Comparison of ENCODE assay signal across 20 cellular contexts in genomic region chr4:83962492-83962891, GRCh38.
DNase-seq lines count a peak whose midpoint lies in the region; ATAC-seq, FAIRE-seq and TF ChIP-seq lines count a peak whose summit lies in the region.
"Had no signal": no experiment of that assay in that cellular context is flagged by ENCODE, and none has a peak within 500 bp of the region (broad histone marks: within the 10 kb centered on the region; RNA-seq: fewer than 3 reads in every experiment).

No MANE protein-coding gene starts in this region.

- no peak for TF ChIP-seq POLR2A in A549 (IDR thresholded peaks at IDR 0.05; ENCODE audit: low read length)
- TF ChIP-seq POLR2A in IMR-90 (IDR thresholded peaks at IDR 0.05; ENCODE audit: low read depth, low read length): no peak

- DNase-seq in DMS53 (lab: John Stamatoyannopoulos, UW) (peak; percentile 9), DMS53 treated with DMSO at 0.1 percent for 48 hours (lab: John Stamatoyannopoulos, UW; ENCODE audit: unreplicated experiment) (no peak), A549 (ENCODE audit: low read depth in 1 of 2, low spot score in 1 of 2) (no peak), IMR-90 (no peak), bronchial epithelial cell (ENCODE audit: low read depth) (no peak), T1000 (lab: John Stamatoyannopoulos, UW) (no peak), HFFc6 (no peak), NCI-H748 treated with DMSO at 0.1 percent for 48 hours (lab: John Stamatoyannopoulos, UW) (no peak)
- DNase-seq: 8988T; Calu3; CD8-positive, alpha-beta T cell; DMS153; DND-41; EL had no signal

- no peak overlapping the region for H3K27ac Mint-ChIP-seq in HFFc6
- H3K27ac Mint-ChIP-seq: B cell; CD8-positive, alpha-beta T cell had no signal

- H3K9me3 ChIP-seq in A549: 0 out of 3 replicates have a peak, but pooled peaks cover 6% of the 10 kb centered on the region
- H3K9me3 ChIP-seq in IMR-90 (ENCODE audit: control insufficient read depth, insufficient read depth, low read length): peaks cover 2% of the 10 kb centered on the region; the same call in 1 of the 2 replicates

- H2AFZ ChIP-seq in IMR-90 (replicated peaks; ENCODE audit: low read length, poor library complexity): no peak overlapping the region

- no peaks in the 10 kb centered on the region for H4K20me1 ChIP-seq in IMR-90 (ENCODE audit: insufficient read depth, low read length)
- H4K20me1 ChIP-seq: BLaER1 treated with 17β-estradiol and CSF1 and Interleukin-3, amounts not matched to agents 10 nM and 100 nM had no signal

- no peak overlapping the region for H2BK120ac ChIP-seq in IMR-90 (ENCODE audit: low read depth, low read length)

- no peak overlapping the region for H4K91ac ChIP-seq in IMR-90 (ENCODE audit: insufficient read depth, low read depth, low read length)

- ATAC-seq in A549 (no peak), IMR-90 (ENCODE audit: low read depth) (no peak)
- ATAC-seq: CD8-positive, alpha-beta T cell; GM12878 had no signal

- no peaks in the 10 kb centered on the region for H3K36me3 Mint-ChIP-seq in HFFc6 (ENCODE audit: low read depth)
- H3K36me3 Mint-ChIP-seq: CD8-positive, alpha-beta T cell had no signal

- H3K56ac ChIP-seq in IMR-90 (ENCODE audit: extremely low read depth, insufficient read depth, low read length): no peak overlapping the region

- no peak for FAIRE-seq in A549 (lab: Jason Lieb, UNC)
- FAIRE-seq in bronchial epithelial cell (lab: Jason Lieb, UNC): peak; percentile 77
- FAIRE-seq: GM12878 had no signal

- H3K4ac ChIP-seq in IMR-90 (ENCODE audit: low read depth, low read length): no peak overlapping the region

- no peak overlapping the region for H2AK5ac ChIP-seq in IMR-90 (ENCODE audit: low read depth, low read length)

- no peak overlapping the region for H3K4me3 Mint-ChIP-seq in HFFc6
- H3K4me3 Mint-ChIP-seq: B cell; CD8-positive, alpha-beta T cell had no signal

- H3K18ac ChIP-seq in IMR-90 (ENCODE audit: low read depth, low read length): no peak overlapping the region

- no peaks in the 10 kb centered on the region for H3K27me3 Mint-ChIP-seq in HFFc6 (ENCODE audit: insufficient read depth)
- H3K27me3 Mint-ChIP-seq: B cell had no signal

- 0 out of 2 replicates have a peak, but pooled peaks cover 2% of the 10 kb centered on the region for H3K27me3 ChIP-seq in IMR-90 (ENCODE audit: control insufficient read depth, insufficient read depth, low read length)
- H3K27me3 ChIP-seq in bronchial epithelial cell (ENCODE audit: control insufficient read depth, insufficient read depth, low read length): no peaks in the 10 kb centered on the region
- H3K27me3 ChIP-seq: BLaER1 treated with 17β-estradiol and CSF1 and Interleukin-3, amounts not matched to agents 10 nM and 100 nM had no signal

- WGBS in A549 (ENCODE audit: missing lambda C conversion rate): 73% methylated on average over 4 of the region's 4 CpGs
- WGBS in IMR-90 (ENCODE audit: extremely low coverage in 2 of 2, insufficient read length in 1 of 2), 2 experiments: 90% methylated on average over 2 of the region's 4 CpGs; no CpG with 5 or more reads in 1 of the 2 experiments

- H2BK15ac ChIP-seq in IMR-90 (ENCODE audit: low read depth, low read length): no peak overlapping the region

- CTCF ChIA-PET in A549 (lab: Yijun Ruan, JAX) (interaction anchor here (0.7 to 4.8 kb wide), 7 partner anchors 10 to 203 kb away, joined by 3 to 33 read pairs (median 4); no protein-coding TSS in a partner anchor), IMR-90 (lab: Yijun Ruan, JAX) (interaction anchor here (0.9 to 2.1 kb wide), 3 partner anchors 9 to 319 kb away, joined by 3 to 15 read pairs (median 9); no protein-coding TSS in a partner anchor)

- TF ChIP-seq CTCF in A549 (IDR thresholded peaks at IDR 0.05) (no peak), IMR-90 (conservative IDR thresholded peaks at IDR 0.05; ENCODE audit: low read depth, low read length) (no peak), bronchial epithelial cell (IDR thresholded peaks at IDR 0.05; ENCODE audit: insufficient read depth, low read length, severe bottlenecking) (no peak), HFFc6 (IDR thresholded peaks at IDR 0.05) (no peak)

- H3K9me3 Mint-ChIP-seq in HFFc6: no peaks in the 10 kb centered on the region; the same call in 1 of the 2 replicates

- H3K4me3 ChIP-seq in A549: no peak overlapping the region
- no peak overlapping the region for H3K4me3 ChIP-seq in IMR-90 (ENCODE audit: insufficient read depth, low read depth, low read length)
- no peak overlapping the region for H3K4me3 ChIP-seq in bronchial epithelial cell (ENCODE audit: low read depth, low read length)
- H3K4me3 ChIP-seq: BLaER1 treated with 17β-estradiol and CSF1 and Interleukin-3, amounts not matched to agents 10 nM and 100 nM; GM12878; HAP-1 had no signal

- no peaks in the 10 kb centered on the region for H3K4me1 ChIP-seq in A549
- no peaks in the 10 kb centered on the region for H3K4me1 ChIP-seq in IMR-90 (ENCODE audit: control insufficient read depth, insufficient read depth, low read length)
- H3K4me1 ChIP-seq: BLaER1 treated with 17β-estradiol and CSF1 and Interleukin-3, amounts not matched to agents 10 nM and 100 nM had no signal

- H3K14ac ChIP-seq in IMR-90 (replicated peaks; ENCODE audit: low read depth, low read length): no peak overlapping the region

- no peak overlapping the region for H3K4me2 ChIP-seq in A549
- no peak overlapping the region for H3K4me2 ChIP-seq in IMR-90 (ENCODE audit: low read depth, low read length)
- H3K4me2 ChIP-seq: BLaER1 treated with 17β-estradiol and CSF1 and Interleukin-3, amounts not matched to agents 10 nM and 100 nM; KMS-11 had no signal

- no peaks in the 10 kb centered on the region for H3K9me1 ChIP-seq in IMR-90 (ENCODE audit: insufficient read depth, low read length)

- H3K79me1 ChIP-seq in IMR-90 (ENCODE audit: low read depth in 1 of 2, low read length in 2 of 2): no peaks in the 10 kb centered on the region

- no peaks in the 10 kb centered on the region; the same call in 1 of the 2 replicates for H3K4me1 Mint-ChIP-seq in HFFc6 (ENCODE audit: low read depth)
- H3K4me1 Mint-ChIP-seq: B cell had no signal

- TF ChIP-seq RAD21 in A549 (conservative IDR thresholded peaks at IDR 0.05 in 1 of 2, IDR thresholded peaks at IDR 0.05 in 1 of 2): no peak
- TF ChIP-seq RAD21 in IMR-90 (IDR thresholded peaks at IDR 0.05; ENCODE audit: low read length): no peak

- no peak overlapping the region for H2BK5ac ChIP-seq in IMR-90 (ENCODE audit: low read depth, low read length, poor library complexity, severe bottlenecking)

- no TSS peak for BruUV-seq in IMR-90 (replicated peaks; lab: Mats Ljungman, UMichigan)

- dilution Hi-C loops in IMR-90 (cut with HindIII; ENCODE audit: low sequenced_read_pairs, unreplicated experiment): no loop called here

- no peak for TF ChIP-seq EP300 in A549 (IDR thresholded peaks at IDR 0.05)

- no peak overlapping the region for H2BK20ac ChIP-seq in IMR-90 (ENCODE audit: low read depth, low read length)

- H3K27ac ChIP-seq in A549: peak overlapping the region in 1 of 2 experiments; percentile 33; a peak in 1 of 6 replicates
- no peak overlapping the region for H3K27ac ChIP-seq in IMR-90 (ENCODE audit: insufficient read depth, low read length)
- H3K27ac ChIP-seq: BLaER1 treated with 17β-estradiol and CSF1 and Interleukin-3, amounts not matched to agents 10 nM and 100 nM; HL-60; KMS-11 had no signal

- H4K8ac ChIP-seq in IMR-90 (ENCODE audit: low read depth in 2 of 2, low read length in 2 of 2): no peak overlapping the region

- no peak overlapping the region for H3K9ac ChIP-seq in IMR-90 (ENCODE audit: low read depth, low read length)
- H3K9ac ChIP-seq: BLaER1 treated with 17β-estradiol and CSF1 and Interleukin-3, amounts not matched to agents 10 nM and 100 nM; KMS-11 had no signal

- intact Hi-C loops in IMR-90 (cut with micrococcal nuclease): loop anchor here (1.0 kb wide), 1 partner anchor 318 kb away; no protein-coding TSS in a partner anchor

- H4K5ac ChIP-seq in IMR-90 (ENCODE audit: low read depth, low read length): no peak overlapping the region

- H3K23ac ChIP-seq in IMR-90 (ENCODE audit: low read depth, low read length): no peak overlapping the region

- POLR2A ChIA-PET in A549 (lab: Yijun Ruan, JAX) (no interaction called here), IMR-90 (lab: Charles Lee; ENCODE audit: unreplicated experiment) (no interaction called here)

- H3K36me3 ChIP-seq in IMR-90 (ENCODE audit: control insufficient read depth, insufficient read depth, low read length): no peaks in the 10 kb centered on the region
- H3K36me3 ChIP-seq in bronchial epithelial cell (ENCODE audit: control insufficient read depth, insufficient read depth, low read length): no peaks in the 10 kb centered on the region
- H3K36me3 ChIP-seq: BLaER1 treated with 17β-estradiol and CSF1 and Interleukin-3, amounts not matched to agents 10 nM and 100 nM; HAP-1 had no signal

- in situ Hi-C loops in IMR-90 (cut with MboI; ENCODE audit: low sequenced_read_pairs): loop anchor here (5.0 kb wide), 1 partner anchor 190 kb away; no protein-coding TSS in a partner anchor

- no peak overlapping the region for H2AK9ac ChIP-seq in IMR-90 (replicated peaks; ENCODE audit: low read depth, low read length, poor library complexity)

TF ChIP-seq in A549, 52 proteins besides CTCF, POLR2A, EP300 and RAD21:
- TF ChIP-seq KDM1A (IDR thresholded peaks at IDR 0.05; ENCODE audit: low read depth) (no peak), MAFK (IDR thresholded peaks at IDR 0.05; ENCODE audit: partially characterized antibody) (peak; percentile 80), NFE2L2 (conservative IDR thresholded peaks at IDR 0.05; ENCODE audit: low read length) (peak; percentile 74)

TF ChIP-seq in IMR-90, 13 proteins besides CTCF, POLR2A, EP300 and RAD21 (continues in another document):
- no peak for TF ChIP-seq SMC3 (IDR thresholded peaks at IDR 0.05; ENCODE audit: low read depth, low read length)
- TF ChIP-seq CHD1 (IDR thresholded peaks at IDR 0.05; ENCODE audit: low read depth, low read length): no peak
- TF ChIP-seq, protein P1, sequence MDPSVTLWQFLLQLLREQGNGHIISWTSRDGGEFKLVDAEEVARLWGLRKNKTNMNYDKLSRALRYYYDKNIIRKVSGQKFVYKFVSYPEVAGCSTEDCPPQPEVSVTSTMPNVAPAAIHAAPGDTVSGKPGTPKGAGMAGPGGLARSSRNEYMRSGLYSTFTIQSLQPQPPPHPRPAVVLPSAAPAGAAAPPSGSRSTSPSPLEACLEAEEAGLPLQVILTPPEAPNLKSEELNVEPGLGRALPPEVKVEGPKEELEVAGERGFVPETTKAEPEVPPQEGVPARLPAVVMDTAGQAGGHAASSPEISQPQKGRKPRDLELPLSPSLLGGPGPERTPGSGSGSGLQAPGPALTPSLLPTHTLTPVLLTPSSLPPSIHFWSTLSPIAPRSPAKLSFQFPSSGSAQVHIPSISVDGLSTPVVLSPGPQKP (IDR thresholded peaks at IDR 0.05; ENCODE audit: borderline replicate concordance, low read depth, low read length): no peak
- no peak for TF ChIP-seq CEBPB (IDR thresholded peaks at IDR 0.05; ENCODE audit: low read depth, low read length)
- TF ChIP-seq, protein P2, sequence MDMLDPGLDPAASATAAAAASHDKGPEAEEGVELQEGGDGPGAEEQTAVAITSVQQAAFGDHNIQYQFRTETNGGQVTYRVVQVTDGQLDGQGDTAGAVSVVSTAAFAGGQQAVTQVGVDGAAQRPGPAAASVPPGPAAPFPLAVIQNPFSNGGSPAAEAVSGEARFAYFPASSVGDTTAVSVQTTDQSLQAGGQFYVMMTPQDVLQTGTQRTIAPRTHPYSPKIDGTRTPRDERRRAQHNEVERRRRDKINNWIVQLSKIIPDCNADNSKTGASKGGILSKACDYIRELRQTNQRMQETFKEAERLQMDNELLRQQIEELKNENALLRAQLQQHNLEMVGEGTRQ (IDR thresholded peaks at IDR 0.05; ENCODE audit: low read depth, low read length): no peak
